ENCODE assay signal across 8 cellular contexts in genomic region chr10:70537398-70538194, GRCh38.
A peak's percentile ranks its signal among the peaks of the same experiment; 100 is the strongest.
DNase-seq lines count a peak whose midpoint lies in the region; ATAC-seq and TF ChIP-seq lines count a peak whose summit lies in the region.

No MANE protein-coding gene starts in this region.

- H3K36me3 ChIP-seq in DOHH2 (ENCODE audit: control insufficient read depth, low read length) = peaks cover 72% of the 10 kb centered on the region

- DNase-seq in astrocyte of the hippocampus (ENCODE audit: low read depth, low spot score) = peak; percentile 29
- DNase-seq in nephron progenitor cell = peak; percentile 51
- no peak for DNase-seq in NOMO-1 treated with DMSO at 0.1 percent for 48 hours (lab: John Stamatoyannopoulos, UW; ENCODE audit: unreplicated experiment)
- DNase-seq in activated gamma-delta T cell (lab: John Stamatoyannopoulos, UW) = no peak
- DNase-seq in NOMO-1 (lab: John Stamatoyannopoulos, UW; ENCODE audit: unreplicated experiment in 2 of 2) = no peak

- no peak overlapping the region for H3K27ac ChIP-seq in DOHH2 (ENCODE audit: low read depth, low read length)

- no peaks in the 10 kb centered on the region for H3K36me3 Mint-ChIP-seq in nephron progenitor cell (ENCODE audit: low read depth)

- ATAC-seq in HG03354 (IDR thresholded peaks at IDR 0.05; ENCODE audit: poor library complexity, severe bottlenecking, unreplicated experiment) = no peak

- H3K9me2 ChIP-seq in DOHH2 (replicated peaks; ENCODE audit: control insufficient read depth, low read length) = no peaks in the 10 kb centered on the region

- no peaks in the 10 kb centered on the region for H3K27me3 ChIP-seq in DOHH2 (ENCODE audit: control insufficient read depth, low read length)

- H3K4me3 Mint-ChIP-seq in nephron progenitor cell = no peak overlapping the region

- peak; percentile 76 for TF ChIP-seq CTCF in DOHH2 (IDR thresholded peaks at IDR 0.05; ENCODE audit: low read depth, low read length, poor library complexity, severe bottlenecking)
- TF ChIP-seq CTCF in nephron progenitor cell (IDR thresholded peaks at IDR 0.05) = peak; percentile 50

- no peaks in the 10 kb centered on the region for H4K20me1 ChIP-seq in DOHH2 (ENCODE audit: control insufficient read depth, insufficient read depth, low read depth, low read length)

- no peaks in the 10 kb centered on the region for H3K9me3 ChIP-seq in DOHH2 (ENCODE audit: control insufficient read depth, insufficient read depth, low read length)

- no peak overlapping the region for H3K4me2 ChIP-seq in DOHH2 (ENCODE audit: low read length)

- H3K79me2 ChIP-seq in DOHH2 (ENCODE audit: control insufficient read depth, low read length) = no peaks in the 10 kb centered on the region

- no peak overlapping the region for H3K4me3 ChIP-seq in DOHH2 (ENCODE audit: low read length)

- no peaks in the 10 kb centered on the region for H3K27me3 Mint-ChIP-seq in nephron progenitor cell (ENCODE audit: low read depth, poor library complexity)

- peaks cover 40% of the 10 kb centered on the region for H3K4me1 ChIP-seq in DOHH2 (ENCODE audit: control insufficient read depth, low read length)

- H3F3A ChIP-seq in DOHH2 (ENCODE audit: control insufficient read depth, insufficient read depth) = peaks cover 8% of the 10 kb centered on the region

- peak; percentile 41 for TF ChIP-seq RAD21 in Ishikawa (IDR thresholded peaks at IDR 0.05; ENCODE audit: low read depth)

- H3K9me3 Mint-ChIP-seq in nephron progenitor cell = no peaks in the 10 kb centered on the region

- peaks cover 27% of the 10 kb centered on the region for H3K4me1 Mint-ChIP-seq in nephron progenitor cell

- H3K27ac Mint-ChIP-seq in nephron progenitor cell = no peak overlapping the region

- TF ChIP-seq EP300 in Ishikawa (IDR thresholded peaks at IDR 0.05; ENCODE audit: borderline replicate concordance) = no peak

TF ChIP-seq in Ishikawa, 13 proteins besides CTCF, POLR2A, EP300 and RAD21:
- TF ChIP-seq ZBTB7A (IDR thresholded peaks at IDR 0.05; ENCODE audit: low read depth) (peak; percentile 56; the same call in 1 of the 2 replicates), YY1 (IDR thresholded peaks at IDR 0.05; ENCODE audit: low read depth) (no peak), TCF12 (IDR thresholded peaks at IDR 0.05; ENCODE audit: low read depth) (no peak), TEAD4 (IDR thresholded peaks at IDR 0.05) (no peak), NFIC (IDR thresholded peaks at IDR 0.05) (no peak)

Comparison
In these comparisons a context has a peak if more than half of its experiments do, and no peak if none do; other contexts are left out.
1. DNase-seq: peak in astrocyte of the hippocampus (single experiment) and nephron progenitor cell (single experiment); none in NOMO-1 treated with DMSO at 0.1 percent for 48 hours (single experiment), activated gamma-delta T cell (single experiment) and NOMO-1 (0 of 2).